ENCODE assay signal across 8 cellular contexts in the genomic region with DNA sequence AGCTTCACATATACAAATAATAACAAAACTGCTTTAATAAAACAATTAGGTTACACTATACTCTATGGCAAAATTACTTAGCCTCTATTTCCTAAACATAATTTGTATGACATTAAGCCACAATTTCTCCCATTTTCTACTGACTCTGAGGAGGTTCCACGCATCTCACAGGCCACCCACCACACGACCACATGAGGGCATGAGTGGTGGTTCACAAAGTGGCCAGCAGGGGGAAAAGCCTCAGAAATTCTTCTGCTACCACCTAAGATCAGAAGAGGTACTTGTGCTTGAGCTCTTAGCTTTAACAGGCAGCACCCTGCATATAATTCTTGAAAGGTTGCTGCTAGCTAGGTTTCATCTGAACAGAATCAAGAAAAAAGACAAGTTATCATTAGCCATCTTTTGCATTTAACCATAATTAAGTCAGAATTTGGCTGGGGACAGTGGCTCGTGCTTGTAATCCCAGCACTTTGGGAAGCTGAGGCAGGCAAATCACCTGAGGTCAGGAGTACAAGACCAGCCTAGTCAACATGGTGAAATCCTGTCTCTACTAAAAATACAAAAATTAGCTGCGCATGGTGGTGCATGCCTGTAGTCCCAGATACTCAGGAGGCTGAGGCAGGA. TPM values are rescaled to one million over a fixed set of nuclear protein-coding genes. Genes with fewer than 3 reads are reported as not detected.
DNase-seq lines count a peak whose midpoint lies in the region; ATAC-seq and TF ChIP-seq lines count a peak whose summit lies in the region.

No MANE protein-coding gene starts in this region.

- peaks cover 39% of the 10 kb centered on the region for H3K4me1 ChIP-seq in OCI-LY1 (ENCODE audit: insufficient read depth, low read length, severe bottlenecking)

- H3F3A ChIP-seq in OCI-LY1 (ENCODE audit: insufficient read depth, low read length) = no peaks in the 10 kb centered on the region

- peaks cover 6% of the 10 kb centered on the region for H3K9me3 Mint-ChIP-seq in progenitor cell of endocrine pancreas (ENCODE audit: low read depth)

- peaks cover 15% of the 10 kb centered on the region for H3K4me1 Mint-ChIP-seq in progenitor cell of endocrine pancreas (ENCODE audit: low read depth)

- H3K79me2 ChIP-seq in OCI-LY1 (ENCODE audit: insufficient read depth, low read length) = peaks cover 72% of the 10 kb centered on the region

- H3K27me3 ChIP-seq in OCI-LY1 (ENCODE audit: insufficient read depth, low read length) = no peaks in the 10 kb centered on the region

- peak; percentile 35 for DNase-seq in Caki2 (ENCODE audit: low read depth)
- peak; percentile 80 for DNase-seq in activated T-cell treated with anti-CD3 and anti-CD28 coated beads, Interleukin-2, amount 50 U/mL, for 1 hour
- peak; percentile 77 for DNase-seq in fibroblast of pulmonary artery (ENCODE audit: low read depth)
- DNase-seq in progenitor cell of endocrine pancreas (ENCODE audit: low spot score, unreplicated experiment) = peak; percentile 50
- no peak for DNase-seq in DMS153 (lab: John Stamatoyannopoulos, UW)

- peaks cover 7% of the 10 kb centered on the region; the same call in 1 of the 2 replicates for H4K20me1 ChIP-seq in OCI-LY1 (ENCODE audit: insufficient read depth, low read length)

- H3K4me3 ChIP-seq in OCI-LY1 (ENCODE audit: low read depth, low read length, poor library complexity, severe bottlenecking) (no peak overlapping the region), fibroblast of pulmonary artery (replicated peaks; ENCODE audit: low read depth, low read length) (no peak overlapping the region)

- ATAC-seq in GM19438 (IDR thresholded peaks at IDR 0.05; ENCODE audit: low read depth, unreplicated experiment) (peak; percentile 94), HG03460 (IDR thresholded peaks at IDR 0.05; ENCODE audit: unreplicated experiment) (peak; percentile 88)

- no peak overlapping the region for H2AFZ ChIP-seq in OCI-LY1 (ENCODE audit: low read length)

- H3K36me3 Mint-ChIP-seq in progenitor cell of endocrine pancreas (ENCODE audit: insufficient read depth) = peaks cover 8% of the 10 kb centered on the region

- peak; percentile 81 for TF ChIP-seq CTCF in OCI-LY1 (IDR thresholded peaks at IDR 0.05; ENCODE audit: low read length)
- TF ChIP-seq CTCF in fibroblast of pulmonary artery (IDR thresholded peaks at IDR 0.05; ENCODE audit: low read length, missing control alignments) = peak; percentile 93
- TF ChIP-seq CTCF in progenitor cell of endocrine pancreas (IDR thresholded peaks at IDR 0.05; ENCODE audit: unreplicated experiment) = peak; percentile 83

- no peak overlapping the region for H3K4me3 Mint-ChIP-seq in progenitor cell of endocrine pancreas (ENCODE audit: low read depth)

- H3K27me3 Mint-ChIP-seq in progenitor cell of endocrine pancreas = no peaks in the 10 kb centered on the region

- in situ Hi-C loops in Caki2 (cut with HindIII; ENCODE audit: low pct_unique_long_range_greater_than_20kb, low sequenced_read_pairs) = no loop called here

- peak overlapping the region; percentile 24; the same call in 1 of the 2 replicates for H3K4me2 ChIP-seq in OCI-LY1 (ENCODE audit: low read length)

- H3K9me2 ChIP-seq in OCI-LY1 (ENCODE audit: low read depth, low read length) = no peaks in the 10 kb centered on the region

- H3K36me3 ChIP-seq in OCI-LY1 (ENCODE audit: insufficient read depth, low read length) = peaks cover 84% of the 10 kb centered on the region

- no peaks in the 10 kb centered on the region for H3K9me3 ChIP-seq in OCI-LY1 (ENCODE audit: low read length)

- H3K27ac ChIP-seq in OCI-LY1 (ENCODE audit: low read depth, low read length, poor library complexity, severe bottlenecking) = no peak overlapping the region

- H3K27ac Mint-ChIP-seq in progenitor cell of endocrine pancreas = no peak overlapping the region

- no peak overlapping the region for H3K9ac ChIP-seq in OCI-LY1 (ENCODE audit: low read length)

RNA-seq across cellular contexts. Expression of gene LPXN, which starts 7.7 kb away (rescaled TPM):
- 0.46 and 0.54 TPM in 2 replicates for total RNA-seq in Caki2 (2014; rRNA removed; shearing (Covaris generic); ENCODE audit: low replicate concordance)
- total RNA-seq in progenitor cell of endocrine pancreas = 6.5 and 6.6 TPM in 2 replicates

RNA-seq across cellular contexts. Expression of gene ZFP91, which starts 10.9 kb away (rescaled TPM):
- total RNA-seq in Caki2 (2014; rRNA removed; shearing (Covaris generic); ENCODE audit: low replicate concordance) = 26.6 and 26.8 TPM in 2 replicates
- 48.3 and 51.2 TPM in 2 replicates for total RNA-seq in progenitor cell of endocrine pancreas

RNA-seq across cellular contexts. Expression of gene CNTF, which starts 54.5 kb away (rescaled TPM):
- 0.44 TPM in 1 of 2 replicates, not detected in the other for total RNA-seq in Caki2 (2014; rRNA removed; shearing (Covaris generic); ENCODE audit: low replicate concordance)
- total RNA-seq in progenitor cell of endocrine pancreas = 3.9 and 4.3 TPM in 2 replicates
